Comparison of ENCODE assay signal across 15 cellular contexts in genomic region chr1:149741914-149742313, GRCh38. TPM values are rescaled to one million over a fixed set of nuclear protein-coding genes. Genes with fewer than 3 reads are reported as not detected.
"Had no signal": no experiment of that assay in that cellular context is flagged by ENCODE, and none has a peak within 500 bp of the region (broad histone marks: within the 10 kb centered on the region; RNA-seq: fewer than 3 reads in every experiment).

No MANE protein-coding gene starts in this region.

RNA-seq across cellular contexts. Expression of gene FCGR1A, which starts 40.6 kb away (rescaled TPM):
- total RNA-seq: activated CD4-positive, alpha-beta T cell treated with anti-CD3 and anti-CD28 coated beads, Interleukin-2, amount 10 ng/mL, durations not matched to agents 7 days and 5 days; activated naive CD4-positive, alpha-beta T cell treated with anti-CD3 and anti-CD28 coated beads for 36 hours; activated naive CD8-positive, alpha-beta T cell treated with anti-CD3 and anti-CD28 coated beads for 36 hours; activated T-cell treated with anti-CD3 and anti-CD28 coated beads, Interleukin-2, amount 50 U/mL, for 4 hours; activated T-helper 1 cell treated with anti-CD3 and anti-CD28 coated beads, Interleukin-12 subunit alpha, Interleukin-12 subunit beta, Interleukin-2, Interleukin-4 antibody, amounts not matched to agents 30 ng/mL and 10 ng/mL and 1 ng/mL, durations not matched to agents 14 hours and 24 hours and 36 hours; activated T-helper 2 cell treated with anti-CD3 and anti-CD28 coated beads, Interferon-gamma antibody, Interleukin-2, Interleukin-4, amounts not matched to agents 10 μg/mL and 5 μg/mL and 100 μg/mL, durations not matched to agents 14 hours and 24 hours and 36 hours; chondrocyte; dermis blood vessel endothelial cell; endothelial cell of umbilical vein; fibroblast of lung; fibroblast of villous mesenchyme; glomerular endothelial cell; T-helper 1 cell treated with Interleukin-12 subunit alpha and Interleukin-12 subunit beta and Interleukin-4 antibody, amounts not matched to agents 30 ng/mL and 1 ng/mL, for 36 hours; T-helper 2 cell treated with Interferon-gamma antibody and Interleukin-4, amounts not matched to agents 100 ng/mL and 5 ng/mL, for 36 hours; WTC11 had no signal
- polyA plus RNA-seq: endothelial cell of umbilical vein, fibroblast of lung had no signal
